In genomic region chr22:50185384-50186087, GRCh38 we compare ENCODE assay signal across 8 cellular contexts. TPM values are rescaled to one million over a fixed set of nuclear protein-coding genes. Genes with fewer than 3 reads are reported as not detected.
A peak's percentile ranks its signal among the peaks of the same experiment; 100 is the strongest.
DNase-seq lines count a peak whose midpoint lies in the region; ATAC-seq and TF ChIP-seq lines count a peak whose summit lies in the region.

Gene TRABD (plus strand): TSS chr22:50185913. CDS start chr22:50193061, 7,148 bp downstream.

- peaks cover 2% of the 10 kb centered on the region for H3K27me3 Mint-ChIP-seq in T-helper 2 cell treated with Interferon-gamma antibody and Interleukin-4, amounts not matched to agents 5 μg/mL and 100 μg/mL, for 36 hours (ENCODE audit: low read depth)

- no peak for TF ChIP-seq CTCF in C4-2B (conservative IDR thresholded peaks at IDR 0.05)
- no peak for TF ChIP-seq CTCF in prostate gland (IDR thresholded peaks at IDR 0.05)
- TF ChIP-seq CTCF in upper lobe of right lung (IDR thresholded peaks at IDR 0.05): no peak

- DNase-seq in NAMALWA (ENCODE audit: low spot score): peak; percentile 88
- peak; percentile 87 for DNase-seq in T-helper 2 cell treated with Interferon-gamma antibody and Interleukin-4, amounts not matched to agents 5 μg/mL and 100 μg/mL, for 36 hours (ENCODE audit: low spot score)
- peak; percentile 94 for DNase-seq in left ventricle myocardium superior
- peak; percentile 83 for DNase-seq in prostate gland (ENCODE audit: low spot score)
- DNase-seq in upper lobe of right lung: peak; percentile 95

- peaks cover 20% of the 10 kb centered on the region for H3K4me1 ChIP-seq in prostate gland (replicated peaks)
- H3K4me1 ChIP-seq in upper lobe of right lung: peaks cover 48% of the 10 kb centered on the region

- H3K27me3 ChIP-seq in prostate gland (replicated peaks; ENCODE audit: insufficient read depth): no peaks in the 10 kb centered on the region
- no peaks in the 10 kb centered on the region for H3K27me3 ChIP-seq in upper lobe of right lung

- H3K36me3 ChIP-seq in prostate gland: no peaks in the 10 kb centered on the region
- H3K36me3 ChIP-seq in upper lobe of right lung: no peaks in the 10 kb centered on the region

- H3K27ac Mint-ChIP-seq in T-helper 2 cell treated with Interferon-gamma antibody and Interleukin-4, amounts not matched to agents 5 μg/mL and 100 μg/mL, for 36 hours: peak within 1 kb of the TSS; percentile 92

- intact Hi-C loops in left ventricle myocardium superior (cut with micrococcal nuclease) (no loop called here), prostate gland (cut with DNase I) (no loop called here), upper lobe of right lung (cut with DNase I) (no loop called here)

- H3K4me3 Mint-ChIP-seq in T-helper 2 cell treated with Interferon-gamma antibody and Interleukin-4, amounts not matched to agents 5 μg/mL and 100 μg/mL, for 36 hours: peak within 1 kb of the TSS; percentile 95

- ATAC-seq in GM21423 (IDR thresholded peaks at IDR 0.05; ENCODE audit: unreplicated experiment) (peak; percentile 39), left ventricle myocardium superior (peak; percentile 79), upper lobe of right lung (peak; percentile 84)

- 2% methylated on average over 28 of the region's 90 CpGs for WGBS in prostate gland

- peaks cover 5% of the 10 kb centered on the region for H3K36me3 Mint-ChIP-seq in T-helper 2 cell treated with Interferon-gamma antibody and Interleukin-4, amounts not matched to agents 5 μg/mL and 100 μg/mL, for 36 hours (ENCODE audit: low read depth)

- H3K27ac ChIP-seq in C4-2B (peak within 1 kb of the TSS; percentile 87), angular gyrus (ENCODE audit: low read depth, low read length) (peak within 1 kb of the TSS; percentile 62), prostate gland (peak within 1 kb of the TSS; percentile 64 to 72), upper lobe of right lung (peak within 1 kb of the TSS; percentile 70)

- H3K4me1 Mint-ChIP-seq in T-helper 2 cell treated with Interferon-gamma antibody and Interleukin-4, amounts not matched to agents 5 μg/mL and 100 μg/mL, for 36 hours (ENCODE audit: low read depth): peaks cover 25% of the 10 kb centered on the region

- TF ChIP-seq POLR2A in prostate gland (IDR thresholded peaks at IDR 0.05): no peak

- no peaks in the 10 kb centered on the region for H3K9me3 Mint-ChIP-seq in T-helper 2 cell treated with Interferon-gamma antibody and Interleukin-4, amounts not matched to agents 5 μg/mL and 100 μg/mL, for 36 hours

- H3K9me3 ChIP-seq in prostate gland (no peaks in the 10 kb centered on the region), upper lobe of right lung (no peaks in the 10 kb centered on the region)

- peak within 1 kb of the TSS; percentile 58 to 64 for H3K4me3 ChIP-seq in prostate gland
- H3K4me3 ChIP-seq in upper lobe of right lung: peak within 1 kb of the TSS; percentile 68

RNA-seq across cellular contexts. Expression of gene TRABD, which starts in this region (rescaled TPM):
- total RNA-seq in left ventricle myocardium superior (23.8 TPM), prostate gland (10 to 100 TPM; 39.1 to 43.1 TPM), upper lobe of right lung (36.5 TPM)

Comparison
In these comparisons a context has a peak if more than half of its experiments do, and no peak if none do; other contexts are left out.
1. Peak in every context shown above with its lines: DNase-seq, ATAC-seq, H3K4me3 ChIP-seq and H3K27ac ChIP-seq.